In genomic region chr2:190319557-190320498, GRCh38 we compare ENCODE assay signal across 1 cellular context.
TF ChIP-seq lines count a peak whose summit lies in the region.

A gene with protein sequence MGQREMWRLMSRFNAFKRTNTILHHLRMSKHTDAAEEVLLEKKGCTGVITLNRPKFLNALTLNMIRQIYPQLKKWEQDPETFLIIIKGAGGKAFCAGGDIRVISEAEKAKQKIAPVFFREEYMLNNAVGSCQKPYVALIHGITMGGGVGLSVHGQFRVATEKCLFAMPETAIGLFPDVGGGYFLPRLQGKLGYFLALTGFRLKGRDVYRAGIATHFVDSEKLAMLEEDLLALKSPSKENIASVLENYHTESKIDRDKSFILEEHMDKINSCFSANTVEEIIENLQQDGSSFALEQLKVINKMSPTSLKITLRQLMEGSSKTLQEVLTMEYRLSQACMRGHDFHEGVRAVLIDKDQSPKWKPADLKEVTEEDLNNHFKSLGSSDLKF (minus strand): TSS chr2:190319826. CDS start chr2:190319750, 76 bp downstream.

TF ChIP-seq in HepG2, 621 proteins besides CTCF, POLR2A, EP300 and RAD21 (continued from another document and continues in another):
- TF ChIP-seq, protein P1, sequence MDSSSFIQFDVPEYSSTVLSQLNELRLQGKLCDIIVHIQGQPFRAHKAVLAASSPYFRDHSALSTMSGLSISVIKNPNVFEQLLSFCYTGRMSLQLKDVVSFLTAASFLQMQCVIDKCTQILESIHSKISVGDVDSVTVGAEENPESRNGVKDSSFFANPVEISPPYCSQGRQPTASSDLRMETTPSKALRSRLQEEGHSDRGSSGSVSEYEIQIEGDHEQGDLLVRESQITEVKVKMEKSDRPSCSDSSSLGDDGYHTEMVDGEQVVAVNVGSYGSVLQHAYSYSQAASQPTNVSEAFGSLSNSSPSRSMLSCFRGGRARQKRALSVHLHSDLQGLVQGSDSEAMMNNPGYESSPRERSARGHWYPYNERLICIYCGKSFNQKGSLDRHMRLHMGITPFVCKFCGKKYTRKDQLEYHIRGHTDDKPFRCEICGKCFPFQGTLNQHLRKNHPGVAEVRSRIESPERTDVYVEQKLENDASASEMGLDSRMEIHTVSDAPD (CRISPR knock-in tag; IDR thresholded peaks at IDR 0.05) = peak; percentile 62
- TF ChIP-seq NCOA5 (CRISPR knock-in tag; IDR thresholded peaks at IDR 0.05) (no peak), SOX6 (IDR thresholded peaks at IDR 0.05) (no peak), SOX6 (CRISPR knock-in tag; IDR thresholded peaks at IDR 0.05) (peak; percentile 89), MIER2 (CRISPR knock-in tag; IDR thresholded peaks at IDR 0.05) (peak; percentile 82), ZNF615 (CRISPR knock-in tag; IDR thresholded peaks at IDR 0.05; ENCODE audit: borderline replicate concordance) (no peak), REPIN1 (CRISPR knock-in tag; IDR thresholded peaks at IDR 0.05; ENCODE audit: borderline replicate concordance, low read depth) (peak; percentile 98), MLLT10 (CRISPR knock-in tag; IDR thresholded peaks at IDR 0.05) (no peak), AHDC1 (CRISPR knock-in tag; IDR thresholded peaks at IDR 0.05; ENCODE audit: borderline replicate concordance) (peak; percentile 37; the same call in 1 of the 2 replicates), CHCHD3 (CRISPR knock-in tag; IDR thresholded peaks at IDR 0.05) (0 out of 2 replicates have a peak, but pooled peaks have one; percentile 13), ZNF792 (CRISPR knock-in tag; IDR thresholded peaks at IDR 0.05) (peak; percentile 96), ZNF318 (CRISPR knock-in tag; IDR thresholded peaks at IDR 0.05) (0 out of 2 replicates have a peak, but pooled peaks have one; percentile 48), ZNF160 (CRISPR knock-in tag; IDR thresholded peaks at IDR 0.05) (peak; percentile 70; the same call in 1 of the 2 replicates), PRPF4 (IDR thresholded peaks at IDR 0.05; ENCODE audit: low read depth, low read length, poor library complexity, severe bottlenecking) (no peak), CENPX (CRISPR knock-in tag; IDR thresholded peaks at IDR 0.05) (no peak), ZMAT3 (CRISPR knock-in tag; conservative IDR thresholded peaks at IDR 0.05) (0 out of 2 replicates have a peak, but pooled peaks have one; percentile 91), ZNF629 (CRISPR knock-in tag; conservative IDR thresholded peaks at IDR 0.05) (no peak), ZNF232 (CRISPR knock-in tag; IDR thresholded peaks at IDR 0.05; ENCODE audit: borderline replicate concordance) (no peak; the same call in 1 of the 2 replicates), ZNF337 (CRISPR knock-in tag; IDR thresholded peaks at IDR 0.05; ENCODE audit: borderline replicate concordance, low read depth) (peak; percentile 89; the same call in 1 of the 2 replicates), ZSCAN21 (CRISPR knock-in tag; IDR thresholded peaks at IDR 0.05; ENCODE audit: borderline replicate concordance) (peak; percentile 90; the same call in 1 of the 2 replicates), ZZZ3 (CRISPR knock-in tag; IDR thresholded peaks at IDR 0.05; ENCODE audit: borderline replicate concordance) (peak; percentile 84; the same call in 1 of the 2 replicates), TARDBP (CRISPR knock-in tag; IDR thresholded peaks at IDR 0.05) (peak; percentile 96; the same call in 1 of the 2 replicates), FOXK2 (IDR thresholded peaks at IDR 0.05) (no peak), ISX (CRISPR knock-in tag; conservative IDR thresholded peaks at IDR 0.05) (no peak), ADNP (CRISPR knock-in tag; IDR thresholded peaks at IDR 0.05) (no peak), BCL6 (CRISPR knock-in tag; IDR thresholded peaks at IDR 0.05) (peak; percentile 71), PHF8 (CRISPR knock-in tag; IDR thresholded peaks at IDR 0.05) (peak; percentile 90), ZNF614 (CRISPR knock-in tag; IDR thresholded peaks at IDR 0.05; ENCODE audit: borderline replicate concordance) (peak; percentile 97; the same call in 1 of the 2 replicates), ZNF713 (CRISPR knock-in tag; IDR thresholded peaks at IDR 0.05) (no peak), BCLAF1 (IDR thresholded peaks at IDR 0.05) (no peak), HNF4A (CRISPR knock-in tag; IDR thresholded peaks at IDR 0.05) (0 out of 2 replicates have a peak, but pooled peaks have one; percentile 51), ZNF720 (CRISPR knock-in tag; IDR thresholded peaks at IDR 0.05) (no peak)
- TF ChIP-seq, protein P2, sequence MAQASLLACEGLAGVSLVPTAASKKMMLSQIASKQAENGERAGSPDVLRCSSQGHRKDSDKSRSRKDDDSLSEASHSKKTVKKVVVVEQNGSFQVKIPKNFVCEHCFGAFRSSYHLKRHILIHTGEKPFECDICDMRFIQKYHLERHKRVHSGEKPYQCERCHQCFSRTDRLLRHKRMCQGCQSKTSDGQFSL (CRISPR knock-in tag; IDR thresholded peaks at IDR 0.05) = no peak
- TF ChIP-seq, protein P3, sequence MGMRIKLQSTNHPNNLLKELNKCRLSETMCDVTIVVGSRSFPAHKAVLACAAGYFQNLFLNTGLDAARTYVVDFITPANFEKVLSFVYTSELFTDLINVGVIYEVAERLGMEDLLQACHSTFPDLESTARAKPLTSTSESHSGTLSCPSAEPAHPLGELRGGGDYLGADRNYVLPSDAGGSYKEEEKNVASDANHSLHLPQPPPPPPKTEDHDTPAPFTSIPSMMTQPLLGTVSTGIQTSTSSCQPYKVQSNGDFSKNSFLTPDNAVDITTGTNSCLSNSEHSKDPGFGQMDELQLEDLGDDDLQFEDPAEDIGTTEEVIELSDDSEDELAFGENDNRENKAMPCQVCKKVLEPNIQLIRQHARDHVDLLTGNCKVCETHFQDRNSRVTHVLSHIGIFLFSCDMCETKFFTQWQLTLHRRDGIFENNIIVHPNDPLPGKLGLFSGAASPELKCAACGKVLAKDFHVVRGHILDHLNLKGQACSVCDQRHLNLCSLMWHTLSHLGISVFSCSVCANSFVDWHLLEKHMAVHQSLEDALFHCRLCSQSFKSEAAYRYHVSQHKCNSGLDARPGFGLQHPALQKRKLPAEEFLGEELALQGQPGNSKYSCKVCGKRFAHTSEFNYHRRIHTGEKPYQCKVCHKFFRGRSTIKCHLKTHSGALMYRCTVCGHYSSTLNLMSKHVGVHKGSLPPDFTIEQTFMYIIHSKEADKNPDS (CRISPR knock-in tag; IDR thresholded peaks at IDR 0.05) = no peak; the same call in 1 of the 2 replicates
- TF ChIP-seq, protein P4, sequence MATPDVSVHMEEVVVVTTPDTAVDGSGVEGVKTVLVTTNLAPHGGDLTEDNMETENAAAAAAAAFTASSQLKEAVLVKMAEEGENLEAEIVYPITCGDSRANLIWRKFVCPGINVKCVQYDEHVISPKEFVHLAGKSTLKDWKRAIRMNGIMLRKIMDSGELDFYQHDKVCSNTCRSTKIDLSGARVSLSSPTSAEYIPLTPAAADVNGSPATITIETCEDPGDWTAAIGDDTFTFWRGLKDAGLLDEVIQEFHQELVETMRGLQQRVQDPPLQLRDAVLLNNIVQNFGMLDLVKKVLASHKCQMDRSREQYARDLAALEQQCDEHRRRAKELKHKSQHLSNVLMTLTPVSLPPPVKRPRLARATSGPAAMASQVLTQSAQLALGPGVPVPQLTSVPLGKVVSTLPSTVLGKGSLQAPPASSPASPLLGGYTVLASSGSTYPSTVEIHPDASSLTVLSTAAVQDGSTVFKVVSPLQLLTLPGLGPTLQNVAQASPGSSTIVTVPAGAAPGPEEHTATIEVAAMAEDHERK (CRISPR knock-in tag; IDR thresholded peaks at IDR 0.05; ENCODE audit: low read depth) = peak; percentile 90
